In genomic region chr18:62717850-62718229, GRCh38 we compare ENCODE assay signal across 8 cellular contexts. TPM values are rescaled to one million over a fixed set of nuclear protein-coding genes. Genes with fewer than 3 reads are reported as not detected.
DNase-seq lines count a peak whose midpoint lies in the region; ATAC-seq, FAIRE-seq and TF ChIP-seq lines count a peak whose summit lies in the region.

No MANE protein-coding gene starts in this region.

- H3K36me3 ChIP-seq in HepG2 (replicated peaks in 1 of 2; ENCODE audit: control insufficient read depth in 1 of 2, insufficient read depth in 2 of 2, low read length in 2 of 2) (no peaks in the 10 kb centered on the region), tibial nerve (no peaks in the 10 kb centered on the region)

- no peak for TF ChIP-seq RAD21 in HepG2 (CRISPR knock-in tag; IDR thresholded peaks at IDR 0.05)

- TF ChIP-seq POLR2A in HepG2 (IDR thresholded peaks at IDR 0.05; ENCODE audit: insufficient read depth in 1 of 2, low read depth in 2 of 2, low read length in 2 of 2): no peak
- no peak for TF ChIP-seq POLR2A in tibial nerve (IDR thresholded peaks at IDR 0.05)

- 4% methylated on average over 6 of the region's 6 CpGs for WGBS in HepG2 (ENCODE audit: low lambda C conversion rate)
- 16 to 19% methylated on average over 6 of the region's 6 CpGs for WGBS in tibial nerve, 2 donors

- H3K27me3 ChIP-seq in HepG2 (ENCODE audit: control insufficient read depth in 1 of 2, insufficient read depth in 2 of 2, low read length in 2 of 2) (no peaks in the 10 kb centered on the region; a peak in 1 of 5 replicates), tibial nerve (no peaks in the 10 kb centered on the region)

- H3K4me3 ChIP-seq in astrocyte of the cerebellum (ENCODE audit: low read depth, low read length) (peak overlapping the region; percentile 50), HepG2 (replicated peaks in 1 of 3; ENCODE audit: insufficient read depth in 1 of 3, low read depth in 2 of 3, low read length in 3 of 3) (peak overlapping the region; percentile 72 to 86 (median 78)), tibial nerve (peak overlapping the region; percentile 63 to 94 (median 79))

- ATAC-seq in activated T-cell treated with anti-CD3 and anti-CD28 coated beads, Interleukin-2, amount 50 U/mL, for 4 hours: no peak
- ATAC-seq in HepG2: no peak

- H4K20me1 ChIP-seq in HepG2 (ENCODE audit: insufficient read depth, low read length): peaks cover 15% of the 10 kb centered on the region

- peak overlapping the region; percentile 81 for H3K9ac ChIP-seq in HepG2 (ENCODE audit: insufficient read depth, low read depth, low read length)

- H2AFZ ChIP-seq in HepG2 (ENCODE audit: low read length): no peak overlapping the region

- H3K4me2 ChIP-seq in HepG2 (ENCODE audit: low read depth, low read length): peak overlapping the region; percentile 68

- peak overlapping the region; percentile 82 for H3K4me3 Mint-ChIP-seq in activated T-cell treated with anti-CD3 and anti-CD28 coated beads, Interleukin-2, amount 50 U/mL, for 4 hours

- FAIRE-seq in HepG2 (lab: Jason Lieb, UNC): no peak

- no TSS peak for BruUV-seq in HepG2 (replicated peaks; lab: Mats Ljungman, UMichigan)

- H3K4me1 ChIP-seq in HepG2 (ENCODE audit: insufficient read depth, low read length) (peaks cover 28% of the 10 kb centered on the region), tibial nerve (peaks cover 0 to 61% (median 23%) of the 10 kb centered on the region in 4 donors)

- H3K27ac ChIP-seq in HepG2 (ENCODE audit: extremely low read length, insufficient read depth, low read length) (peak overlapping the region; percentile 53), tibial nerve (peak overlapping the region in 3 of 4 donors; percentile 73 to 99 (median 82))

- no peaks in the 10 kb centered on the region for H3K36me3 Mint-ChIP-seq in activated T-cell treated with anti-CD3 and anti-CD28 coated beads, Interleukin-2, amount 50 U/mL, for 4 hours (ENCODE audit: insufficient read depth)

- H3K27me3 Mint-ChIP-seq in activated T-cell treated with anti-CD3 and anti-CD28 coated beads, Interleukin-2, amount 50 U/mL, for 4 hours (ENCODE audit: low read depth): no peaks in the 10 kb centered on the region

- CTCF ChIA-PET in HepG2 (lab: Yijun Ruan, JAX; ENCODE audit: low intra/inter-chr PET ratio, low total read pairs): no interaction called here

- H3K4me1 Mint-ChIP-seq in activated T-cell treated with anti-CD3 and anti-CD28 coated beads, Interleukin-2, amount 50 U/mL, for 4 hours (ENCODE audit: low read depth): peaks cover 32% of the 10 kb centered on the region

- POLR2A ChIA-PET in HepG2 (lab: Yijun Ruan, JAX): interaction anchor here (1.4 to 4.1 kb wide), 2 partner anchors 23 to 78 kb away, joined by 4 to 34 read pairs; no protein-coding TSS in a partner anchor

- DNase-seq in activated T-cell treated with anti-CD3 and anti-CD28 coated beads, Interleukin-2, amount 50 U/mL, for 4 hours: no peak
- DNase-seq in activated T-cell treated with anti-CD3 and anti-CD28 coated beads for 4 hours (no peak), astrocyte of the cerebellum (ENCODE audit: low read depth) (no peak), HepG2 (ENCODE audit: low spot score) (no peak), tibial nerve (ENCODE audit: low spot score in 2 of 2) (no peak), NCI-H1105 (lab: John Stamatoyannopoulos, UW) (no peak), amygdala (lab: John Stamatoyannopoulos, UW) (no peak), COLO668 (lab: John Stamatoyannopoulos, UW; ENCODE audit: unreplicated experiment) (no peak)

- H3K79me2 ChIP-seq in HepG2 (ENCODE audit: insufficient read depth, low read length): peaks cover 69% of the 10 kb centered on the region

- H3K9me3 Mint-ChIP-seq in activated T-cell treated with anti-CD3 and anti-CD28 coated beads, Interleukin-2, amount 50 U/mL, for 4 hours: no peaks in the 10 kb centered on the region

- intact Hi-C loops in HepG2 (cut with micrococcal nuclease; ENCODE audit: unreplicated experiment): loop anchor here (2.0 to 5.0 kb wide), 3 partner anchors 23 to 219 kb away; no protein-coding TSS in a partner anchor

- in situ Hi-C loops in astrocyte of the cerebellum (cut with HindIII; ENCODE audit: low sequenced_read_pairs) (no loop called here), HepG2 (cut with HindIII; ENCODE audit: extremely low pct_ligation_motif_present, low pct_unique_long_range_greater_than_20kb) (loop anchor here (5.0 to 10.0 kb wide), 3 partner anchors 84 to 267 kb away; no protein-coding TSS in a partner anchor)

- no peak for TF ChIP-seq CTCF in astrocyte of the cerebellum (IDR thresholded peaks at IDR 0.05; ENCODE audit: low read depth, low read length, missing control alignments)
- TF ChIP-seq CTCF in HepG2 (CRISPR knock-in tag; IDR thresholded peaks at IDR 0.05): no peak
- no peak for TF ChIP-seq CTCF in tibial nerve (IDR thresholded peaks at IDR 0.05)

- TF ChIP-seq EP300 in HepG2 (IDR thresholded peaks at IDR 0.05; ENCODE audit: low read depth in 2 of 2, low read length in 2 of 2): no peak
- no peak for TF ChIP-seq EP300 in HepG2 (CRISPR knock-in tag; IDR thresholded peaks at IDR 0.05; ENCODE audit: borderline replicate concordance)
- no peak for TF ChIP-seq EP300 in tibial nerve (IDR thresholded peaks at IDR 0.05)

- H3K9me3 ChIP-seq in HepG2 (ENCODE audit: low read length) (no peaks in the 10 kb centered on the region), tibial nerve (no peaks in the 10 kb centered on the region)

TF ChIP-seq in HepG2, 621 proteins besides CTCF, POLR2A, EP300 and RAD21:
- no peak for TF ChIP-seq ZNF740 (CRISPR knock-in tag; IDR thresholded peaks at IDR 0.05)
- TF ChIP-seq RBFOX2 (IDR thresholded peaks at IDR 0.05; ENCODE audit: low read depth, low read length): 0 out of 2 replicates have a peak, but pooled peaks have one; percentile 6

RNA-seq across cellular contexts. Expression of gene PHLPP1, which starts 2.5 kb away (rescaled TPM):
- 1 to 10 TPM; 4.0 to 6.7 (median 4.3) TPM for total RNA-seq in activated T-cell treated with anti-CD3 and anti-CD28 coated beads, Interleukin-2, amount 50 U/mL, for 4 hours
- total RNA-seq in HepG2 (2016; rRNA removed; fragmentation: Illumina TruSeq; extraction: Trizol) (18.5 and 19.8 TPM in 2 replicates), tibial nerve (10 to 100 TPM; 11.4 to 16.1 (median 14.5) TPM)
- 8.5 and 10.8 TPM in 2 replicates for total RNA-seq in HepG2 (2016; cell fraction: cytosol; rRNA removed; fragmentation: Illumina TruSeq; extraction: Trizol; ENCODE audit: low read depth)
- 16.7 and 17.3 TPM in 2 replicates for total RNA-seq in HepG2 (2016; cell fraction: insoluble cytoplasmic fraction; rRNA removed; fragmentation: Illumina TruSeq; extraction: Trizol)
- 8.5 and 10.8 TPM in 2 replicates for total RNA-seq in HepG2 (2016; cell fraction: membrane; rRNA removed; fragmentation: Illumina TruSeq; extraction: Trizol)
- total RNA-seq in HepG2 (2016; cell fraction: nucleus; rRNA removed; fragmentation: Illumina TruSeq; extraction: Trizol): 29.4 and 39.2 TPM in 2 replicates
- 9.2 and 9.8 TPM in 2 replicates for polyA plus RNA-seq in HepG2 (2011; rRNA removed)
- polyA plus RNA-seq in HepG2 (2011; cell fraction: cytosol; rRNA removed): 7.0 and 7.7 TPM in 2 replicates
- polyA plus RNA-seq in HepG2 (2011; cell fraction: nucleus; rRNA removed): 11.5 and 13.7 TPM in 2 replicates
- polyA plus RNA-seq in HepG2 (2012): 9.2 and 15.8 TPM in 2 replicates
- 0.60 and 0.61 TPM in 2 replicates for polyA plus RNA-seq in HepG2 (2016; cell fraction: cytosol; fragmentation: Illumina TruSeq; extraction: Trizol; ENCODE audit: low read depth)
- polyA plus RNA-seq in HepG2 (2016; cell fraction: insoluble cytoplasmic fraction; fragmentation: Illumina TruSeq; extraction: Trizol; ENCODE audit: low read depth): 13.0 and 17.3 TPM in 2 replicates
- 2.3 and 2.5 TPM in 2 replicates for polyA plus RNA-seq in HepG2 (2016; cell fraction: membrane; fragmentation: Illumina TruSeq; extraction: Trizol; ENCODE audit: low read depth)
- 17.6 and 19.5 TPM in 2 replicates for polyA plus RNA-seq in HepG2 (2016; cell fraction: nucleus; fragmentation: Illumina TruSeq; extraction: Trizol; ENCODE audit: insufficient read depth, low read depth)
- 17.9 and 28.2 TPM in 2 replicates for polyA minus RNA-seq in HepG2 (2011; rRNA and poly(A)+ RNA removed; ENCODE audit: low replicate concordance)
- 24.3 and 29.5 TPM in 2 replicates for polyA minus RNA-seq in HepG2 (2011; cell fraction: cytosol; rRNA and poly(A)+ RNA removed)
- polyA minus RNA-seq in HepG2 (2011; cell fraction: nucleus; rRNA and poly(A)+ RNA removed): 61.7 and 84.3 TPM in 2 replicates
